1 cellular context compared by ENCODE assay signal in the genomic region with DNA sequence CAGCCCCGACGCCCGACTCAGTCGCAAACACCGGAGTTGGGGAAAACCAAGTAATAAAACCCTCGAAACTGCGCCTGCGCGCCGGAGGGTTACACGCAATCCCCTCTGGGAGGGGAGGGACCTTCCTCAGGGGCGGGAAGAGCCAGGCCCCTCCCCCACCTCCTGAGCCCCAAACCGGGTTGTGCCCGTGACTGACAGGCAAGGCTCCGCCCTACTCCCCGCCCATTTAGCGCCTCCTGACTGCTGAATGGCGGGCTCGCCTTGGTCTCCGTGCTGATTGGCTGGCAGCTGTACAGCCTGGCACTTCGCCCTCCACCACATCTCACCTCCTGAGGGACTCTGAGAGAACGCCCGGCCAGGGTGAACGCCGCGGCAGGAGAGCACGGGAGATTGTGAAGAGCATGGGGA.
TF ChIP-seq lines count a peak whose summit lies in the region.

PRDM9 (plus strand) TSS at position 332 of the 408 bp plus-strand sequence. CDS start 1,425 bp downstream, outside the sequence.

TF ChIP-seq in A549, 52 proteins besides CTCF, POLR2A, EP300 and RAD21 (continued from another document):
- TF ChIP-seq, protein P1, sequence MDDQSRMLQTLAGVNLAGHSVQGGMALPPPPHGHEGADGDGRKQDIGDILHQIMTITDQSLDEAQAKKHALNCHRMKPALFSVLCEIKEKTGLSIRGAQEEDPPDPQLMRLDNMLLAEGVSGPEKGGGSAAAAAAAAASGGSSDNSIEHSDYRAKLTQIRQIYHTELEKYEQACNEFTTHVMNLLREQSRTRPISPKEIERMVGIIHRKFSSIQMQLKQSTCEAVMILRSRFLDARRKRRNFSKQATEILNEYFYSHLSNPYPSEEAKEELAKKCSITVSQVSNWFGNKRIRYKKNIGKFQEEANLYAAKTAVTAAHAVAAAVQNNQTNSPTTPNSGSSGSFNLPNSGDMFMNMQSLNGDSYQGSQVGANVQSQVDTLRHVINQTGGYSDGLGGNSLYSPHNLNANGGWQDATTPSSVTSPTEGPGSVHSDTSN (IDR thresholded peaks at IDR 0.05) = peak; percentile 73; the same call in 1 of the 2 replicates
- TF ChIP-seq, protein P2, sequence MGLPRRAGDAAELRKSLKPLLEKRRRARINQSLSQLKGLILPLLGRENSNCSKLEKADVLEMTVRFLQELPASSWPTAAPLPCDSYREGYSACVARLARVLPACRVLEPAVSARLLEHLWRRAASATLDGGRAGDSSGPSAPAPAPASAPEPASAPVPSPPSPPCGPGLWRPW (IDR thresholded peaks at IDR 0.05) = no peak
- TF ChIP-seq POLR2AphosphoS2 (conservative IDR thresholded peaks at IDR 0.05; ENCODE audit: low read length) = no peak
